19 cellular contexts compared by ENCODE assay signal in genomic region chr3:37240170-37240945, GRCh38. TPM values are rescaled to one million over a fixed set of nuclear protein-coding genes. Genes with fewer than 3 reads are reported as not detected.
DNase-seq lines count a peak whose midpoint lies in the region; ATAC-seq and TF ChIP-seq lines count a peak whose summit lies in the region.
"Had no signal": no experiment of that assay in that cellular context is flagged by ENCODE, and none has a peak within 500 bp of the region (broad histone marks: within the 10 kb centered on the region; RNA-seq: fewer than 3 reads in every experiment).

No MANE protein-coding gene starts in this region.

- peaks cover 25% of the 10 kb centered on the region for H3K4me1 Mint-ChIP-seq in activated naive CD4-positive, alpha-beta T cell treated with anti-CD3 and anti-CD28 coated beads, Interleukin-2, amount 50 U/mL, for 24 hours
- H3K4me1 Mint-ChIP-seq in brain (peaks cover 26% of the 10 kb centered on the region), type B pancreatic cell (ENCODE audit: unreplicated experiment) (peaks cover 30% of the 10 kb centered on the region)

- no peaks in the 10 kb centered on the region; the same call in 1 of the 2 replicates for H4K20me1 ChIP-seq in Karpas-422 (ENCODE audit: insufficient read depth, low read depth, low read length)

- no peaks in the 10 kb centered on the region for H3K27me3 ChIP-seq in Karpas-422 (ENCODE audit: low read length)
- H3K27me3 ChIP-seq: Peyer's patch had no signal

- H3K4me1 ChIP-seq in Karpas-422 (ENCODE audit: low read length) = peaks cover 42% of the 10 kb centered on the region

- no peak for DNase-seq in activated naive CD4-positive, alpha-beta T cell treated with Interleukin-2 at 50 U/mL for 16 hours
- peak; percentile 78 for DNase-seq in Karpas-422
- no peak for DNase-seq in type B pancreatic cell (ENCODE audit: extremely low spot score, unreplicated experiment)
- DNase-seq in GDM1 (lab: John Stamatoyannopoulos, UW) = no peak
- DNase-seq in activated gamma-delta T cell (lab: John Stamatoyannopoulos, UW) = no peak
- DNase-seq: Calu3, DMS79 treated with DMSO at 0.1 percent for 48 hours, H7, NCI-H1092 treated with DMSO at 0.1 percent for 48 hours, NCI-H1694 treated with DMSO at 0.1 percent for 48 hours, NCI-H446, NCI-H82, Peyer's patch, SHP77 had no signal

- H3K36me3 Mint-ChIP-seq in activated naive CD4-positive, alpha-beta T cell treated with anti-CD3 and anti-CD28 coated beads, Interleukin-2, amount 50 U/mL, for 24 hours = peaks cover 3% of the 10 kb centered on the region
- H3K36me3 Mint-ChIP-seq in brain (no peaks in the 10 kb centered on the region), type B pancreatic cell (no peaks in the 10 kb centered on the region)
- H3K36me3 Mint-ChIP-seq: CD14-positive monocyte had no signal

- no peak overlapping the region for H3K4me3 ChIP-seq in Karpas-422 (ENCODE audit: low read length)
- H3K4me3 ChIP-seq: Peyer's patch had no signal

- peak overlapping the region; percentile 30; the same call in 1 of the 2 replicates for H3K27ac ChIP-seq in Karpas-422 (ENCODE audit: low read length)
- H3K27ac ChIP-seq: Peyer's patch had no signal

- peak overlapping the region; percentile 20 for H3K4me2 ChIP-seq in Karpas-422 (ENCODE audit: low read depth, low read length, poor library complexity, severe bottlenecking)

- no peaks in the 10 kb centered on the region for H3K9me3 Mint-ChIP-seq in activated naive CD4-positive, alpha-beta T cell treated with anti-CD3 and anti-CD28 coated beads, Interleukin-2, amount 50 U/mL, for 24 hours
- H3K9me3 Mint-ChIP-seq in brain (no peaks in the 10 kb centered on the region), type B pancreatic cell (peaks cover 5% of the 10 kb centered on the region)
- H3K9me3 Mint-ChIP-seq: CD14-positive monocyte had no signal

- no peaks in the 10 kb centered on the region for H3K36me3 ChIP-seq in Karpas-422 (ENCODE audit: insufficient read depth, low read length)
- H3K36me3 ChIP-seq: Peyer's patch had no signal

- no peak overlapping the region for H3K9ac ChIP-seq in Karpas-422 (ENCODE audit: low read length)

- no peak overlapping the region for H3K4me3 Mint-ChIP-seq in activated naive CD4-positive, alpha-beta T cell treated with anti-CD3 and anti-CD28 coated beads, Interleukin-2, amount 50 U/mL, for 24 hours
- H3K4me3 Mint-ChIP-seq in brain (peak overlapping the region in 1 of 5 experiments; percentile 61), type B pancreatic cell (peak overlapping the region; percentile 21)
- H3K4me3 Mint-ChIP-seq: CD14-positive monocyte had no signal

- no peaks in the 10 kb centered on the region for H3K27me3 Mint-ChIP-seq in activated naive CD4-positive, alpha-beta T cell treated with anti-CD3 and anti-CD28 coated beads, Interleukin-2, amount 50 U/mL, for 24 hours
- H3K27me3 Mint-ChIP-seq in brain = peaks cover 15% of the 10 kb centered on the region
- H3K27me3 Mint-ChIP-seq in type B pancreatic cell = no peaks in the 10 kb centered on the region

- H2AFZ ChIP-seq in Karpas-422 (ENCODE audit: low read length) = no peak overlapping the region; the same call in 1 of the 2 replicates

- peak overlapping the region; percentile 30 for H3K27ac Mint-ChIP-seq in activated naive CD4-positive, alpha-beta T cell treated with anti-CD3 and anti-CD28 coated beads, Interleukin-2, amount 50 U/mL, for 24 hours
- peak overlapping the region in 3 of 5 experiments; percentile 9 to 54 (median 35) for H3K27ac Mint-ChIP-seq in brain
- H3K27ac Mint-ChIP-seq in type B pancreatic cell = no peak overlapping the region

- TF ChIP-seq CTCF in brain (conservative IDR thresholded peaks at IDR 0.05) (no peak), type B pancreatic cell (conservative IDR thresholded peaks at IDR 0.05) (no peak)

- no peaks in the 10 kb centered on the region for H3K9me2 ChIP-seq in Karpas-422 (replicated peaks; ENCODE audit: insufficient read depth, low read length)

- H3K9me3 ChIP-seq in Karpas-422 (ENCODE audit: low read length) = no peaks in the 10 kb centered on the region
- H3K9me3 ChIP-seq: Peyer's patch had no signal

- no peak for ATAC-seq in HG03159 (IDR thresholded peaks at IDR 0.05; ENCODE audit: unreplicated experiment)
- ATAC-seq: SK-N-SH treated with all-trans-retinoic acid at 6 μM for 48 hours had no signal

- H3K79me2 ChIP-seq in Karpas-422 (ENCODE audit: low read length) = peaks cover 30% of the 10 kb centered on the region

RNA-seq across cellular contexts. Expression of gene GOLGA4, which starts 2.7 kb away (rescaled TPM):
- total RNA-seq in Karpas-422 (2014; rRNA removed; shearing (Covaris generic); ENCODE audit: low replicate concordance) = 30.9 and 33.7 TPM in 2 replicates
- polyA plus RNA-seq in brain (ENCODE audit: insufficient read depth, low read depth, low replicate concordance) = 3.1 TPM
- total RNA-seq in type B pancreatic cell (ENCODE audit: low replicate concordance) = 55.8 and 77.5 TPM in 2 replicates
